In the genomic region with DNA sequence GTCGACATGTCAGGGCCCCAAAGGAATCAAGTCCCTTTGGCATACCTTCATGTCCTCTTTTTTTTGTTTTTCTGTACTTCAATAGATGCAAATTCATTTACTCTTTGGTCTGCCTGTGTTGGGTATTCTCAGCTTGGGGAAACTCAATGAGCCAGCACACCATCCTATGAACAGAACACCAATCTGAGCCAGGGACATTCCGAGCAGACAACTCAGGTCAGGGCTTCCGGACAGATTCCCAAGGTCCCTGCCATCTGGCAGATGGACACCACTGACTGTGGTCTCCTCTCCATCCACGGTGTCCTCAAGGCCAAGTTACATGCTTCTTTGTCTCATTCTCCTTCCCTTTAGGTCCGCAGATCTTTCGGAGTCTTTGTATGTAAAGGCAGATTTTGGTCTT, we compare ENCODE assay signal across 15 cellular contexts.
DNase-seq lines count a peak whose midpoint lies in the region; ATAC-seq and TF ChIP-seq lines count a peak whose summit lies in the region.
"Had no signal": no experiment of that assay in that cellular context is flagged by ENCODE, and none has a peak within 500 bp of the region (broad histone marks: within the 10 kb centered on the region; RNA-seq: fewer than 3 reads in every experiment).

No MANE protein-coding gene starts in this region.

- no peak for TF ChIP-seq CTCF in GM23338 (conservative IDR thresholded peaks at IDR 0.05; ENCODE audit: low read depth in 2 of 2)
- TF ChIP-seq CTCF in brain (conservative IDR thresholded peaks at IDR 0.05) = no peak
- no peak for TF ChIP-seq CTCF in left ventricle myocardium inferior (IDR thresholded peaks at IDR 0.05; ENCODE audit: borderline replicate concordance)
- no peak for TF ChIP-seq CTCF in gastrocnemius medialis (IDR thresholded peaks at IDR 0.05 in 4 of 5, conservative IDR thresholded peaks at IDR 0.05 in 1 of 5)

- H3K27ac Mint-ChIP-seq in GM23338 = no peak overlapping the region
- peak overlapping the region; percentile 72 to 94 (median 92) for H3K27ac Mint-ChIP-seq in brain

- H3K4me3 ChIP-seq in GM23338 (no peak overlapping the region), left ventricle myocardium inferior (no peak overlapping the region), gastrocnemius medialis (no peak overlapping the region), GM23248 (no peak overlapping the region)
- H3K4me3 ChIP-seq: PC-9, SK-N-MC had no signal

- TF ChIP-seq POLR2A in gastrocnemius medialis (IDR thresholded peaks at IDR 0.05) = no peak

- no peaks in the 10 kb centered on the region for H3F3A ChIP-seq in GM23338 (replicated peaks; ENCODE audit: low read depth)
- H3F3A ChIP-seq in GM23248 (ENCODE audit: insufficient read depth) = no peaks in the 10 kb centered on the region

- H3K36me3 ChIP-seq in GM23338 (ENCODE audit: insufficient read depth) (0 out of 2 replicates have a peak, but pooled peaks cover 6% of the 10 kb centered on the region), left ventricle myocardium inferior (peaks cover 13% of the 10 kb centered on the region), gastrocnemius medialis (no peaks in the 10 kb centered on the region), GM23248 (ENCODE audit: low read depth) (peaks cover 5% of the 10 kb centered on the region; the same call in 1 of the 2 replicates)

- H3K79me2 ChIP-seq in GM23338 (replicated peaks; ENCODE audit: insufficient read depth) = no peaks in the 10 kb centered on the region
- H3K79me2 ChIP-seq in GM23248 (ENCODE audit: insufficient read depth) = no peaks in the 10 kb centered on the region

- H3K9me3 Mint-ChIP-seq in GM23338 = no peaks in the 10 kb centered on the region
- no peaks in the 10 kb centered on the region for H3K9me3 Mint-ChIP-seq in brain

- H3K27me3 Mint-ChIP-seq in GM23338 (ENCODE audit: insufficient read depth, low read depth, poor library complexity) (peaks cover 2% of the 10 kb centered on the region), brain (no peaks in the 10 kb centered on the region)

- WGBS in GM23248 (ENCODE audit: low coverage in 1 of 2, low lambda C conversion rate in 2 of 2, missing lambda C conversion rate in 2 of 2), 2 experiments = 96 to 97% methylated on average over 6 of the region's 6 CpGs

- H2AFZ ChIP-seq in GM23338 (no peak overlapping the region), GM23248 (no peak overlapping the region)
- H2AFZ ChIP-seq: PC-9 had no signal

- no peaks in the 10 kb centered on the region for H3K27me3 ChIP-seq in GM23338 (ENCODE audit: insufficient read depth)
- H3K27me3 ChIP-seq in left ventricle myocardium inferior (ENCODE audit: low read depth) = no peaks in the 10 kb centered on the region
- H3K27me3 ChIP-seq in gastrocnemius medialis = no peaks in the 10 kb centered on the region
- no peaks in the 10 kb centered on the region for H3K27me3 ChIP-seq in GM23248 (replicated peaks; ENCODE audit: insufficient read depth)

- peak overlapping the region; percentile 64 for H3K4me2 ChIP-seq in GM23338
- no peak overlapping the region for H3K4me2 ChIP-seq in GM23248 (ENCODE audit: unreplicated experiment)
- H3K4me2 ChIP-seq: PC-9 had no signal

- intact Hi-C loops in left ventricle myocardium inferior (cut with micrococcal nuclease) (no loop called here), gastrocnemius medialis (cut with DNase I; ENCODE audit: low total_unique reads) (loop anchor here (2.0 to 5.0 kb wide), 4 partner anchors 40 to 281 kb away; partner anchors contain the start of gene UBE2H)

- H3K4me1 ChIP-seq in GM23338 (ENCODE audit: insufficient read depth) = peaks cover 52% of the 10 kb centered on the region
- peaks cover 51% of the 10 kb centered on the region for H3K4me1 ChIP-seq in left ventricle myocardium inferior
- H3K4me1 ChIP-seq in gastrocnemius medialis = peaks cover 44 to 48% of the 10 kb centered on the region in 2 donors
- no peaks in the 10 kb centered on the region for H3K4me1 ChIP-seq in GM23248 (ENCODE audit: insufficient read depth)
- H3K4me1 ChIP-seq: Caco-2 had no signal

- no peak overlapping the region for H3K9ac ChIP-seq in GM23248

- DNase-seq in GM23338 (ENCODE audit: low spot score) (no peak), left ventricle myocardium inferior (no peak), gastrocnemius medialis (peak; percentile 78 to 86), GM23248 (no peak), HK-2 (ENCODE audit: unreplicated experiment) (no peak), NCI-H2196 (lab: John Stamatoyannopoulos, UW; ENCODE audit: unreplicated experiment) (no peak)
- DNase-seq: ACHN, AML-193, Caco-2, EL, HCEC 1CT had no signal

- in situ Hi-C loops in gastrocnemius medialis (cut with MboI; ENCODE audit: low sequenced_read_pairs in 4 of 4) (no loop called here), GM23248 (cut with MboI) (no loop called here)

- H3K9me3 ChIP-seq in left ventricle myocardium inferior (replicated peaks) = no peaks in the 10 kb centered on the region
- H3K9me3 ChIP-seq in gastrocnemius medialis = no peaks in the 10 kb centered on the region
- no peaks in the 10 kb centered on the region for H3K9me3 ChIP-seq in GM23248 (ENCODE audit: low read depth)
- H3K9me3 ChIP-seq: Caco-2 had no signal

- H3K4me1 Mint-ChIP-seq in GM23338 = peaks cover 60% of the 10 kb centered on the region
- H3K4me1 Mint-ChIP-seq in brain = peaks cover 57% of the 10 kb centered on the region

- H3K36me3 Mint-ChIP-seq in GM23338 (ENCODE audit: low read depth) (0 out of 3 replicates have a peak, but pooled peaks cover 6% of the 10 kb centered on the region), brain (peaks cover 15% of the 10 kb centered on the region)

- H3K27ac ChIP-seq in GM23338 (ENCODE audit: low read depth) = 0 out of 2 replicates have a peak overlapping the region, but pooled peaks have one; percentile 50
- peak overlapping the region; percentile 65 for H3K27ac ChIP-seq in left ventricle myocardium inferior (replicated peaks)
- peak overlapping the region; percentile 85 to 93 (median 89) for H3K27ac ChIP-seq in gastrocnemius medialis
- no peak overlapping the region for H3K27ac ChIP-seq in GM23248
- H3K27ac ChIP-seq: PC-9, SK-N-MC had no signal

- ATAC-seq in GM23338 = no peak
- ATAC-seq in gastrocnemius medialis = peak; percentile 71 to 81
- no peak for ATAC-seq in GM18517 (IDR thresholded peaks at IDR 0.05; ENCODE audit: unreplicated experiment)

- no peak overlapping the region for H3K4me3 Mint-ChIP-seq in GM23338
- peak overlapping the region in 1 of 5 experiments; percentile 52 for H3K4me3 Mint-ChIP-seq in brain

- H4K20me1 ChIP-seq in GM23338 (replicated peaks; ENCODE audit: insufficient read depth) = peaks cover 12% of the 10 kb centered on the region; the same call in 1 of the 2 replicates
- no peaks in the 10 kb centered on the region for H4K20me1 ChIP-seq in GM23248 (ENCODE audit: insufficient read depth)

- no peaks in the 10 kb centered on the region for H3K9me2 ChIP-seq in GM23338 (ENCODE audit: insufficient read depth)
- no peaks in the 10 kb centered on the region for H3K9me2 ChIP-seq in GM23248 (ENCODE audit: insufficient read depth)

TF ChIP-seq in GM23338, 12 proteins besides CTCF, POLR2A, EP300 and RAD21 (continues in another document):
- TF ChIP-seq ZNF331 (CRISPR knock-in tag; IDR thresholded peaks at IDR 0.05; ENCODE audit: low read depth) (no peak), POLR2AphosphoS5 (IDR thresholded peaks at IDR 0.05; ENCODE audit: low read depth) (no peak), CREB1 (CRISPR knock-in tag; IDR thresholded peaks at IDR 0.05; ENCODE audit: low read depth) (no peak), STAT1 (IDR thresholded peaks at IDR 0.05; ENCODE audit: unreplicated experiment) (no peak)

Comparison
In these comparisons a context has a peak if more than half of its experiments do, and no peak if none do; other contexts are left out.
1. ATAC-seq: peak in gastrocnemius medialis (2 of 2); none in GM23338 (single experiment) and GM18517 (single experiment).
2. DNase-seq: peak in gastrocnemius medialis (2 of 2); none in GM23338 (single experiment), left ventricle myocardium inferior (single experiment), GM23248 (single experiment), HK-2 (single experiment) and NCI-H2196 (single experiment).